In genomic region chr6:160532315-160532714, GRCh38 we compare ENCODE assay signal across 25 cellular contexts.
"Had no signal": no experiment of that assay in that cellular context is flagged by ENCODE, and none has a peak within 500 bp of the region (broad histone marks: within the 10 kb centered on the region; RNA-seq: fewer than 3 reads in every experiment).

No MANE protein-coding gene starts in this region.

- DNase-seq: colonic mucosa; cortex of kidney; dermis blood vessel endothelial cell; dorsolateral prefrontal cortex; effector CD4-positive, alpha-beta T cell; effector CD8-positive, alpha-beta T cell; effector memory CD4-positive, alpha-beta T cell; effector memory CD8-positive, alpha-beta T cell; endodermal cell; erythroblast; esophagus squamous epithelium; foreskin fibroblast; foreskin keratinocyte; foreskin melanocyte; gastrocnemius medialis; glutamatergic neuron; head of caudate nucleus; heart left ventricle; heart right ventricle had no signal

- H3K9me3 Mint-ChIP-seq: dendritic cell treated with granulocyte-macrophage colony-stimulating factor and Interleukin-4, amounts not matched to agents 40 ng/mL and 50 ng/mL, for 4 days; effector memory CD8-positive, alpha-beta T cell; endodermal cell had no signal

- H3K4me1 ChIP-seq: foreskin keratinocyte had no signal

- H3K4me1 Mint-ChIP-seq: endodermal cell had no signal

- H3K4me3 Mint-ChIP-seq: dendritic cell treated with granulocyte-macrophage colony-stimulating factor and Interleukin-4, amounts not matched to agents 40 ng/mL and 50 ng/mL, for 4 days; effector memory CD8-positive, alpha-beta T cell; endodermal cell had no signal

- H3K27ac ChIP-seq: colonic mucosa, coronary artery, dorsolateral prefrontal cortex, epithelial cell of prostate, esophagus muscularis mucosa, esophagus squamous epithelium, foreskin keratinocyte, gastrocnemius medialis, gastroesophageal sphincter, heart left ventricle, heart right ventricle had no signal

- H3K27ac Mint-ChIP-seq: dendritic cell treated with granulocyte-macrophage colony-stimulating factor and Interleukin-4, amounts not matched to agents 40 ng/mL and 50 ng/mL, for 4 days; effector memory CD8-positive, alpha-beta T cell; endodermal cell had no signal

- ATAC-seq: effector memory CD8-positive, alpha-beta T cell; esophagus mucosa; foreskin keratinocyte; gastrocnemius medialis; gastroesophageal sphincter; heart left ventricle; heart right ventricle had no signal

- H3K27me3 ChIP-seq: colonic mucosa, esophagus muscularis mucosa, gastroesophageal sphincter had no signal

- H3K4me3 ChIP-seq: colonic mucosa, coronary artery, dorsolateral prefrontal cortex, esophagus muscularis mucosa, esophagus squamous epithelium, gastrocnemius medialis, gastroesophageal sphincter, heart left ventricle, heart right ventricle had no signal

- H3K36me3 ChIP-seq: colonic mucosa, esophagus muscularis mucosa, esophagus squamous epithelium, gastrocnemius medialis, gastroesophageal sphincter, heart left ventricle, heart right ventricle had no signal

- H3K9me3 ChIP-seq: colonic mucosa, esophagus muscularis mucosa, esophagus squamous epithelium, gastrocnemius medialis, gastroesophageal sphincter, heart left ventricle had no signal
